In genomic region chr11:64841592-64842365, GRCh38 we compare ENCODE assay signal across 19 cellular contexts. TPM values are rescaled to one million over a fixed set of nuclear protein-coding genes. Genes with fewer than 3 reads are reported as not detected.
DNase-seq lines count a peak whose midpoint lies in the region; ATAC-seq and TF ChIP-seq lines count a peak whose summit lies in the region.
"Had no signal": no experiment of that assay in that cellular context is flagged by ENCODE, and none has a peak within 500 bp of the region (broad histone marks: within the 10 kb centered on the region; RNA-seq: fewer than 3 reads in every experiment).

No MANE protein-coding gene starts in this region.

- H3K4me1 Mint-ChIP-seq in Caco-2 (ENCODE audit: low read depth, unreplicated experiment) (peaks cover 18% of the 10 kb centered on the region), progenitor cell of endocrine pancreas (ENCODE audit: low read depth) (peaks cover 20% of the 10 kb centered on the region)
- peaks cover 12% of the 10 kb centered on the region for H3K4me1 Mint-ChIP-seq in activated naive CD4-positive, alpha-beta T cell treated with anti-CD3 and anti-CD28 coated beads for 36 hours (ENCODE audit: low read depth)
- H3K4me1 Mint-ChIP-seq in activated naive CD8-positive, alpha-beta T cell treated with anti-CD3 and anti-CD28 coated beads for 36 hours, result peaks cover 13% of the 10 kb centered on the region
- peaks cover 13% of the 10 kb centered on the region for H3K4me1 Mint-ChIP-seq in activated naive CD8-positive, alpha-beta T cell treated with anti-CD3 and anti-CD28 coated beads, Interleukin-2, amount 50 U/mL, for 24 hours

- H3K36me3 ChIP-seq in Caco-2 (ENCODE audit: control insufficient read depth, insufficient read depth, low read length) (peaks cover 8% of the 10 kb centered on the region), esophagus (ENCODE audit: control insufficient read depth in 2 of 2, insufficient read depth in 2 of 2, low read length in 1 of 2) (peaks cover 0 to 33% of the 10 kb centered on the region in 2 donors)
- H3K36me3 ChIP-seq: SJCRH30 had no signal

- POLR2A ChIA-PET in Caco-2 (lab: Charles Lee), result interaction anchor here (0.6 to 1.9 kb wide), 3 partner anchors 56 to 65 kb away, joined by 5 to 13 read pairs (median 7); partner anchors contain the start of gene SF1
- POLR2A ChIA-PET in RWPE1 (lab: Yijun Ruan, JAX; ENCODE audit: low non-redundant PET), result no interaction called here

- H3K4me3 ChIP-seq in Caco-2 (ENCODE audit: low read depth, low read length), result no peak overlapping the region
- peak overlapping the region; percentile 24 to 54 for H3K4me3 ChIP-seq in esophagus (ENCODE audit: low read depth in 1 of 2, low read length in 2 of 2)
- H3K4me3 ChIP-seq: SJCRH30 had no signal

- H3K27me3 ChIP-seq in Caco-2 (replicated peaks; ENCODE audit: control insufficient read depth, insufficient read depth, low read length), result no peaks in the 10 kb centered on the region
- H3K27me3 ChIP-seq in esophagus (ENCODE audit: control insufficient read depth in 1 of 2, insufficient read depth in 2 of 2, low read length in 2 of 2), result no peaks in the 10 kb centered on the region
- H3K27me3 ChIP-seq: SJCRH30 had no signal

- H3K27me3 Mint-ChIP-seq in Caco-2 (ENCODE audit: insufficient read depth, unreplicated experiment) (no peaks in the 10 kb centered on the region), progenitor cell of endocrine pancreas (no peaks in the 10 kb centered on the region)
- H3K27me3 Mint-ChIP-seq in activated naive CD4-positive, alpha-beta T cell treated with anti-CD3 and anti-CD28 coated beads for 36 hours (ENCODE audit: low read depth), result no peaks in the 10 kb centered on the region
- H3K27me3 Mint-ChIP-seq in activated naive CD8-positive, alpha-beta T cell treated with anti-CD3 and anti-CD28 coated beads for 36 hours, result no peaks in the 10 kb centered on the region
- H3K27me3 Mint-ChIP-seq in activated naive CD8-positive, alpha-beta T cell treated with anti-CD3 and anti-CD28 coated beads, Interleukin-2, amount 50 U/mL, for 24 hours, result no peaks in the 10 kb centered on the region
- H3K27me3 Mint-ChIP-seq: memory B cell had no signal

- peak; percentile 83 to 90 for DNase-seq in Caco-2
- DNase-seq in RWPE1 (ENCODE audit: low spot score), result peak; percentile 12
- DNase-seq in progenitor cell of endocrine pancreas (ENCODE audit: low spot score, unreplicated experiment), result no peak
- DNase-seq in activated naive CD4-positive, alpha-beta T cell treated with anti-CD3 and anti-CD28 coated beads for 36 hours, result no peak
- no peak for DNase-seq in activated naive CD8-positive, alpha-beta T cell treated with anti-CD3 and anti-CD28 coated beads for 36 hours
- DNase-seq in activated naive CD8-positive, alpha-beta T cell treated with anti-CD3 and anti-CD28 coated beads, Interleukin-2, amount 50 U/mL, for 24 hours, result no peak
- DNase-seq: activated CD4-positive, alpha-beta T cell treated with anti-CD3 and anti-CD28 coated beads for 4 hours; effector CD8-positive, alpha-beta T cell; HFFc6; NCI-H1105 treated with DMSO at 0.1 percent for 48 hours; SJCRH30; stimulated activated CD4-positive, alpha-beta T cell treated with anti-CD3 and anti-CD28 coated beads, Interleukin-4, amount 100 ng/mL, for 4 hours had no signal

- ATAC-seq in HG02763 (IDR thresholded peaks at IDR 0.05; ENCODE audit: unreplicated experiment), result no peak
- no peak for ATAC-seq in activated naive CD8-positive, alpha-beta T cell treated with anti-CD3 and anti-CD28 coated beads, Interleukin-2, amount 50 U/mL, for 24 hours
- ATAC-seq: activated naive CD4-positive, alpha-beta T cell treated with anti-CD3 and anti-CD28 coated beads, Interleukin-2, amount 50 U/mL, for 72 hours; sciatic nerve had no signal

- TF ChIP-seq CTCF in Caco-2 (IDR thresholded peaks at IDR 0.05; ENCODE audit: insufficient read depth in 1 of 2, low read depth in 1 of 2, low read length in 1 of 2, severe bottlenecking in 1 of 2, unreplicated experiment in 1 of 2) (no peak), RWPE1 (conservative IDR thresholded peaks at IDR 0.05; ENCODE audit: low read depth) (no peak), progenitor cell of endocrine pancreas (IDR thresholded peaks at IDR 0.05; ENCODE audit: unreplicated experiment) (no peak)

- peak overlapping the region; percentile 88 for H3K4me3 Mint-ChIP-seq in Caco-2 (ENCODE audit: unreplicated experiment)
- H3K4me3 Mint-ChIP-seq in progenitor cell of endocrine pancreas (ENCODE audit: low read depth), result no peak overlapping the region
- H3K4me3 Mint-ChIP-seq in activated naive CD4-positive, alpha-beta T cell treated with anti-CD3 and anti-CD28 coated beads for 36 hours, result no peak overlapping the region
- H3K4me3 Mint-ChIP-seq in activated naive CD8-positive, alpha-beta T cell treated with anti-CD3 and anti-CD28 coated beads for 36 hours, result no peak overlapping the region
- H3K4me3 Mint-ChIP-seq in activated naive CD8-positive, alpha-beta T cell treated with anti-CD3 and anti-CD28 coated beads, Interleukin-2, amount 50 U/mL, for 24 hours, result no peak overlapping the region
- H3K4me3 Mint-ChIP-seq: HFFc6, memory B cell had no signal

- H3K9me3 ChIP-seq in Caco-2 (no peaks in the 10 kb centered on the region), esophagus (ENCODE audit: control insufficient read depth in 2 of 2, insufficient read depth in 1 of 2, low read depth in 1 of 2, low read length in 1 of 2) (no peaks in the 10 kb centered on the region)
- H3K9me3 ChIP-seq: SJCRH30 had no signal

- H3K27ac ChIP-seq in RWPE1, result peak overlapping the region; percentile 99
- H3K27ac ChIP-seq in esophagus (ENCODE audit: low read depth in 2 of 2, low read length in 1 of 2), result peak overlapping the region; percentile 94 to 96
- H3K27ac ChIP-seq: KMS-11, SJCRH30 had no signal

- intact Hi-C loops in Caco-2 (cut with micrococcal nuclease; ENCODE audit: unreplicated experiment), result loop anchor here (1.0 to 5.0 kb wide), 3 partner anchors 31 to 64 kb away; partner anchors contain the start of genes MAP4K2, MEN1 and SF1
- intact Hi-C loops in activated naive CD4-positive, alpha-beta T cell treated with anti-CD3 and anti-CD28 coated beads for 36 hours (cut with micrococcal nuclease), result no loop called here

- H3K36me3 Mint-ChIP-seq in Caco-2 (ENCODE audit: insufficient read depth, unreplicated experiment) (peaks cover 32% of the 10 kb centered on the region), progenitor cell of endocrine pancreas (ENCODE audit: insufficient read depth) (peaks cover 3% of the 10 kb centered on the region)
- H3K36me3 Mint-ChIP-seq in activated naive CD4-positive, alpha-beta T cell treated with anti-CD3 and anti-CD28 coated beads for 36 hours (ENCODE audit: low read depth), result no peaks in the 10 kb centered on the region
- no peaks in the 10 kb centered on the region for H3K36me3 Mint-ChIP-seq in activated naive CD8-positive, alpha-beta T cell treated with anti-CD3 and anti-CD28 coated beads for 36 hours
- H3K36me3 Mint-ChIP-seq in activated naive CD8-positive, alpha-beta T cell treated with anti-CD3 and anti-CD28 coated beads, Interleukin-2, amount 50 U/mL, for 24 hours (ENCODE audit: low read depth), result no peaks in the 10 kb centered on the region
- H3K36me3 Mint-ChIP-seq: activated naive CD4-positive, alpha-beta T cell treated with anti-CD3 and anti-CD28 coated beads, Interleukin-2, amount 50 U/mL, for 72 hours had no signal

- CTCF ChIA-PET in Caco-2 (lab: Charles Lee) (interaction anchor here (0.6 to 1.3 kb wide), 6 partner anchors 31 to 720 kb away, joined by 3 to 9 read pairs (median 4); partner anchors contain the start of genes MEN1 and SF1), RWPE1 (lab: Yijun Ruan, JAX) (interaction anchor here (0.7 to 1.3 kb wide), 3 partner anchors 27 to 46 kb away, joined by 4 to 7 read pairs (median 5); no protein-coding TSS in a partner anchor)
- CTCF ChIA-PET in activated naive CD4-positive, alpha-beta T cell treated with anti-CD3 and anti-CD28 coated beads for 36 hours (lab: Charles Lee), result interaction anchor here (32.9 kb wide), 1 partner anchor 45 kb away, joined by 992 read pairs; the partner anchor contains the start of gene EHD1

- H3K9me3 Mint-ChIP-seq in Caco-2 (ENCODE audit: unreplicated experiment) (no peaks in the 10 kb centered on the region), progenitor cell of endocrine pancreas (ENCODE audit: low read depth) (no peaks in the 10 kb centered on the region)
- no peaks in the 10 kb centered on the region for H3K9me3 Mint-ChIP-seq in activated naive CD4-positive, alpha-beta T cell treated with anti-CD3 and anti-CD28 coated beads for 36 hours
- H3K9me3 Mint-ChIP-seq in activated naive CD8-positive, alpha-beta T cell treated with anti-CD3 and anti-CD28 coated beads for 36 hours, result no peaks in the 10 kb centered on the region
- H3K9me3 Mint-ChIP-seq in activated naive CD8-positive, alpha-beta T cell treated with anti-CD3 and anti-CD28 coated beads, Interleukin-2, amount 50 U/mL, for 24 hours, result no peaks in the 10 kb centered on the region
- H3K9me3 Mint-ChIP-seq: activated naive CD4-positive, alpha-beta T cell treated with anti-CD3 and anti-CD28 coated beads, Interleukin-2, amount 50 U/mL, for 72 hours; HFFc6; memory B cell had no signal

- H3K27ac Mint-ChIP-seq in Caco-2 (ENCODE audit: unreplicated experiment), result peak overlapping the region; percentile 92
- peak overlapping the region; percentile 55 for H3K27ac Mint-ChIP-seq in progenitor cell of endocrine pancreas
- no peak overlapping the region for H3K27ac Mint-ChIP-seq in activated naive CD4-positive, alpha-beta T cell treated with anti-CD3 and anti-CD28 coated beads for 36 hours
- H3K27ac Mint-ChIP-seq in activated naive CD8-positive, alpha-beta T cell treated with anti-CD3 and anti-CD28 coated beads for 36 hours, result no peak overlapping the region
- H3K27ac Mint-ChIP-seq in activated naive CD8-positive, alpha-beta T cell treated with anti-CD3 and anti-CD28 coated beads, Interleukin-2, amount 50 U/mL, for 24 hours, result no peak overlapping the region
- H3K27ac Mint-ChIP-seq: HFFc6, memory B cell had no signal

- H3K4me1 ChIP-seq in Caco-2 (peaks cover 23% of the 10 kb centered on the region), esophagus (ENCODE audit: control insufficient read depth in 2 of 2, insufficient read depth in 2 of 2, low read length in 1 of 2) (peaks cover 0 to 17% of the 10 kb centered on the region in 2 donors)

- WGBS in esophagus, 2 donors, result 60 to 73% methylated on average over 15 of the region's 15 CpGs

- no TSS peak for BruUV-seq in Caco-2 (replicated peaks; lab: Mats Ljungman, UMichigan)

RNA-seq across cellular contexts. Expression of gene CDC42BPG, which starts 2.7 kb away (rescaled TPM):
- total RNA-seq in Caco-2 (2022), result 29.1 and 36.0 TPM in 2 replicates
- polyA plus RNA-seq in esophagus, result 10 to 100 TPM; 17.5 to 30.7 TPM
- 20.1 and 21.1 TPM in 2 replicates for total RNA-seq in progenitor cell of endocrine pancreas
- total RNA-seq in activated naive CD4-positive, alpha-beta T cell treated with anti-CD3 and anti-CD28 coated beads for 36 hours, result under 1 TPM; 0.32 to 0.41 TPM
- total RNA-seq in activated naive CD8-positive, alpha-beta T cell treated with anti-CD3 and anti-CD28 coated beads for 36 hours, result under 1 TPM; 0.46 to 0.54 TPM
- polyA plus RNA-seq: neural cell had no signal

RNA-seq across cellular contexts. Expression of gene MEN1, which starts 31.4 kb away (rescaled TPM):
- total RNA-seq in Caco-2 (2022), result 32.7 and 36.8 TPM in 2 replicates
- 10 to 100 TPM; 15.4 to 19.0 TPM for polyA plus RNA-seq in esophagus
- total RNA-seq in progenitor cell of endocrine pancreas, result 54.6 and 61.5 TPM in 2 replicates
- 10 to 100 TPM; 23.9 TPM for total RNA-seq in activated naive CD4-positive, alpha-beta T cell treated with anti-CD3 and anti-CD28 coated beads for 36 hours
- 10 to 100 TPM; 35.8 to 37.0 TPM for total RNA-seq in activated naive CD8-positive, alpha-beta T cell treated with anti-CD3 and anti-CD28 coated beads for 36 hours

RNA-seq across cellular contexts. Expression of gene EHD1, which starts 36.6 kb away (rescaled TPM):
- total RNA-seq in Caco-2 (2022), result 123 and 129 TPM in 2 replicates
- polyA plus RNA-seq in esophagus, result 10 to 100 TPM; 16.1 to 28.7 TPM
- 55.0 and 57.2 TPM in 2 replicates for total RNA-seq in progenitor cell of endocrine pancreas
- total RNA-seq in activated naive CD4-positive, alpha-beta T cell treated with anti-CD3 and anti-CD28 coated beads for 36 hours, result 100 to 1,000 TPM; 124 to 132 TPM
- 100 to 1,000 TPM; 103 to 112 TPM for total RNA-seq in activated naive CD8-positive, alpha-beta T cell treated with anti-CD3 and anti-CD28 coated beads for 36 hours

RNA-seq across cellular contexts. Expression of gene MAP4K2, which starts 38.8 kb away (rescaled TPM):
- 16.8 and 21.4 TPM in 2 replicates for total RNA-seq in Caco-2 (2022)
- polyA plus RNA-seq in esophagus, result 1 to 10 TPM; 4.7 to 7.5 TPM
- total RNA-seq in progenitor cell of endocrine pancreas, result 12.7 and 13.3 TPM in 2 replicates
- 10 to 100 TPM; 69.5 to 73.9 TPM for total RNA-seq in activated naive CD4-positive, alpha-beta T cell treated with anti-CD3 and anti-CD28 coated beads for 36 hours
- 10 to 100 TPM; 60.4 to 63.8 TPM for total RNA-seq in activated naive CD8-positive, alpha-beta T cell treated with anti-CD3 and anti-CD28 coated beads for 36 hours

Comparison
In these comparisons a context has a peak if more than half of its experiments do, and no peak if none do; other contexts are left out.
1. DNase-seq: peak in Caco-2 (2 of 2) and RWPE1 (single experiment); none in progenitor cell of endocrine pancreas (single experiment), activated naive CD4-positive, alpha-beta T cell treated with anti-CD3 and anti-CD28 coated beads for 36 hours (single experiment), activated naive CD8-positive, alpha-beta T cell treated with anti-CD3 and anti-CD28 coated beads for 36 hours (single experiment) and activated naive CD8-positive, alpha-beta T cell treated with anti-CD3 and anti-CD28 coated beads, Interleukin-2, amount 50 U/mL, for 24 hours (single experiment).
2. H3K27ac Mint-ChIP-seq: peak in Caco-2 (single experiment) and progenitor cell of endocrine pancreas (single experiment); none in activated naive CD4-positive, alpha-beta T cell treated with anti-CD3 and anti-CD28 coated beads for 36 hours (single experiment), activated naive CD8-positive, alpha-beta T cell treated with anti-CD3 and anti-CD28 coated beads for 36 hours (single experiment) and activated naive CD8-positive, alpha-beta T cell treated with anti-CD3 and anti-CD28 coated beads, Interleukin-2, amount 50 U/mL, for 24 hours (single experiment).
3. RNA of gene CDC42BPG, which starts 2.7 kb away (total RNA-seq): 29.1 to 36.0 TPM in Caco-2 and 20.1 to 21.1 TPM in progenitor cell of endocrine pancreas; 0.46 to 0.54 TPM in activated naive CD8-positive, alpha-beta T cell treated with anti-CD3 and anti-CD28 coated beads for 36 hours and 0.32 to 0.41 TPM in activated naive CD4-positive, alpha-beta T cell treated with anti-CD3 and anti-CD28 coated beads for 36 hours; every median in the first group is over 10 times any median in the second.